Comparison of ENCODE assay signal across 1 cellular context in genomic region chr6:11229267-11230043, GRCh38.
TF ChIP-seq lines count a peak whose summit lies in the region.

No MANE protein-coding gene starts in this region.

TF ChIP-seq in HepG2, 621 proteins besides CTCF, POLR2A, EP300 and RAD21 (continued from another document and continues in another):
- TF ChIP-seq ZNF687 (CRISPR knock-in tag; IDR thresholded peaks at IDR 0.05) (peak; percentile 84), ZNF615 (CRISPR knock-in tag; IDR thresholded peaks at IDR 0.05; ENCODE audit: borderline replicate concordance) (no peak), SNAPC4 (CRISPR knock-in tag; IDR thresholded peaks at IDR 0.05) (peak; percentile 48; the same call in 1 of the 2 replicates), ZBTB37 (CRISPR knock-in tag; IDR thresholded peaks at IDR 0.05) (no peak), AHDC1 (CRISPR knock-in tag; IDR thresholded peaks at IDR 0.05; ENCODE audit: borderline replicate concordance) (peak; percentile 42; the same call in 1 of the 2 replicates), RBFOX2 (IDR thresholded peaks at IDR 0.05; ENCODE audit: low read depth, low read length) (peak; percentile 96), NR2C2 (CRISPR knock-in tag; IDR thresholded peaks at IDR 0.05; ENCODE audit: borderline replicate concordance) (no peak), POLR2AphosphoS2 (IDR thresholded peaks at IDR 0.05; ENCODE audit: low read depth, low read length) (no peak), ZBTB42 (CRISPR knock-in tag; IDR thresholded peaks at IDR 0.05) (no peak), HNF1B (CRISPR knock-in tag; IDR thresholded peaks at IDR 0.05) (0 out of 2 replicates have a peak, but pooled peaks have one; percentile 38), HNRNPH1 (optimal IDR thresholded peaks at IDR 0.05; ENCODE audit: low read depth, low read length) (peak; percentile 45), TBX2 (CRISPR knock-in tag; IDR thresholded peaks at IDR 0.05; ENCODE audit: borderline replicate concordance) (peak; percentile 47; the same call in 1 of the 2 replicates), REST (IDR thresholded peaks at IDR 0.05; ENCODE audit: borderline replicate concordance in 1 of 2, low read depth in 1 of 2, low read length in 2 of 2) (peak in 1 of 2 experiments; percentile 53; a peak in 2 of 4 replicates), ZNF414 (CRISPR knock-in tag; IDR thresholded peaks at IDR 0.05) (peak; percentile 66; the same call in 1 of the 2 replicates), MED1 (CRISPR knock-in tag; IDR thresholded peaks at IDR 0.05) (peak; percentile 65; the same call in 1 of the 2 replicates), JUND (CRISPR knock-in tag; IDR thresholded peaks at IDR 0.05) (no peak), ZSCAN31 (CRISPR knock-in tag; IDR thresholded peaks at IDR 0.05; ENCODE audit: low read depth) (no peak), SP1 (IDR thresholded peaks at IDR 0.05) (no peak), SP1 (CRISPR knock-in tag; IDR thresholded peaks at IDR 0.05) (0 out of 2 replicates have a peak, but pooled peaks have one; percentile 45), FOSL1 (CRISPR knock-in tag; IDR thresholded peaks at IDR 0.05; ENCODE audit: borderline replicate concordance) (no peak), LCORL (IDR thresholded peaks at IDR 0.05) (no peak), LCORL (CRISPR knock-in tag; IDR thresholded peaks at IDR 0.05) (peak; percentile 41; the same call in 1 of the 2 replicates), ZNF274 (CRISPR knock-in tag; IDR thresholded peaks at IDR 0.05) (peak; percentile 29; the same call in 1 of the 2 replicates), POLR2G (IDR thresholded peaks at IDR 0.05; ENCODE audit: low read depth, low read length) (peak; percentile 80), ZNF574 (CRISPR knock-in tag; IDR thresholded peaks at IDR 0.05) (peak; percentile 30), SRSF1 (optimal IDR thresholded peaks at IDR 0.05; ENCODE audit: low read depth, low read length) (no peak), ZSCAN22 (CRISPR knock-in tag; IDR thresholded peaks at IDR 0.05) (no peak)
